Comparison of ENCODE assay signal across 8 cellular contexts in the genomic region with DNA sequence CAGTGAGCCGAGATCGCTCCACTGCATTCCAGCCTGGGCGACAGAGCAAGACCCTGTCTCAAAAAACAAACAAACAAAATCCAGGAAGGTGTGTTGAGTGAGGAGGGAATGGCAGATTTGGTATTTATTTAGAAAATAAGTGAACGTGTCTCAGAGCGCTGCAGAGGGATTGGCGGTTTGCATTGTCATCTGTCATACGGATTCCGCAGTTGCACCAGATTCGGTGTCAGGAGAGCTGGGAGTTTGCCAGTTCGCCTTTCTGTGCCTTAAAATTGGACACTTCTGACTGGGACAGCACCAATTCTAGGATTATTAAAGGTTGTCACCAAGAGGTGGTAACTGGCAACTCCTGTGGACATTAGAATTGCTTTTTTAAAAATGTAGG. TPM values are rescaled to one million over a fixed set of nuclear protein-coding genes. Genes with fewer than 3 reads are reported as not detected.
A peak's percentile ranks its signal among the peaks of the same experiment; 100 is the strongest.
DNase-seq lines count a peak whose midpoint lies in the region; ATAC-seq, FAIRE-seq and TF ChIP-seq lines count a peak whose summit lies in the region.

No MANE protein-coding gene starts in this region.

- H3K9me3 ChIP-seq in Panc1 (ENCODE audit: control insufficient read depth, insufficient read depth, low read depth, low read length): no peaks in the 10 kb centered on the region
- H3K9me3 ChIP-seq in H1 (ENCODE audit: insufficient read depth in 2 of 2, low read depth in 1 of 2, low read length in 1 of 2): no peaks in the 10 kb centered on the region

- H3K79me1 ChIP-seq in H1 (ENCODE audit: low read depth, low read length): peaks cover 7% of the 10 kb centered on the region

- H2BK15ac ChIP-seq in H1 (ENCODE audit: low read length): no peak overlapping the region

- H3K56ac ChIP-seq in H1 (replicated peaks; ENCODE audit: insufficient read length, low read depth, low read length): no peak overlapping the region

- peak overlapping the region; percentile 75 to 79 for H3K4me2 ChIP-seq in H1 (ENCODE audit: insufficient read depth in 1 of 2, low read depth in 2 of 2, low read length in 2 of 2)

- H3K9ac ChIP-seq in H1 (replicated peaks in 1 of 4; ENCODE audit: extremely low read depth in 1 of 4, low read depth in 3 of 4, low read length in 3 of 4): peak overlapping the region in 2 of 4 experiments; percentile 63 to 77; a peak in 3 of 7 replicates

- H3K27ac ChIP-seq in Panc1 (ENCODE audit: low read length) (peak overlapping the region; percentile 91), H1 (ENCODE audit: low read depth, low read length) (no peak overlapping the region)

- H3K14ac ChIP-seq in H1 (ENCODE audit: insufficient read length): no peak overlapping the region

- H2BK120ac ChIP-seq in H1 (replicated peaks; ENCODE audit: low read depth, low read length): no peak overlapping the region

- ATAC-seq in Panc1: no peak
- no peak for ATAC-seq in HG03521 (IDR thresholded peaks at IDR 0.05; ENCODE audit: unreplicated experiment)
- no peak for ATAC-seq in HG03095 (IDR thresholded peaks at IDR 0.05; ENCODE audit: unreplicated experiment)

- H2AK5ac ChIP-seq in H1 (ENCODE audit: low read depth, low read length): no peak overlapping the region

- H3K18ac ChIP-seq in H1 (ENCODE audit: extremely low read depth, low read length): no peak overlapping the region

- POLR2A ChIA-PET in Panc1 (lab: Charles Lee) (interaction anchor here (0.6 kb wide), 1 partner anchor 37 kb away, joined by 3 read pairs; no protein-coding TSS in a partner anchor), H1 (lab: Charles Lee; ENCODE audit: partially characterized antibody) (interaction anchor here (1.2 to 1.3 kb wide), 3 partner anchors 10 to 201 kb away, joined by 3 to 5 read pairs (median 4); a partner anchor contains a TSS), GM10248 (lab: Yijun Ruan, JAX) (no interaction called here)

- no TSS peak for BruUV-seq in Panc1 (replicated peaks; lab: Mats Ljungman, UMichigan)

- no peak overlapping the region for H3K4ac ChIP-seq in H1 (replicated peaks; ENCODE audit: insufficient read length, low read depth, low read length)

- H3K23ac ChIP-seq in H1 (ENCODE audit: insufficient read length): no peak overlapping the region

- no peak for TF ChIP-seq EP300 in H1 (IDR thresholded peaks at IDR 0.05; ENCODE audit: borderline replicate concordance in 1 of 2, low read depth in 2 of 2, low read length in 2 of 2)

- no peak overlapping the region for H4K8ac ChIP-seq in H1 (ENCODE audit: extremely low read depth, insufficient read depth, low read length)

- H3K79me2 ChIP-seq in H1 (ENCODE audit: control insufficient read depth in 1 of 2, insufficient read depth in 2 of 2, low read length in 2 of 2): peaks cover 6 to 35% of the 10 kb centered on the region in 2 experiments

- no peak for FAIRE-seq in H1 (lab: Jason Lieb, UNC)

- H2BK5ac ChIP-seq in H1 (ENCODE audit: low read depth, low read length): no peak overlapping the region

- H3K36me3 ChIP-seq in Panc1 (ENCODE audit: control insufficient read depth, insufficient read depth, low read length): peaks cover 20% of the 10 kb centered on the region
- peaks cover 5 to 25% (median 16%) of the 10 kb centered on the region in 4 experiments for H3K36me3 ChIP-seq in H1 (ENCODE audit: control insufficient read depth in 2 of 4, insufficient read depth in 4 of 4, low read length in 3 of 4)

- WGBS in H1 (ENCODE audit: extremely low coverage in 1 of 2, insufficient coverage in 1 of 2, insufficient read length in 1 of 2, insufficient replicate concordance in 2 of 2, low coverage in 1 of 2, low lambda C conversion rate in 2 of 2, missing lambda C conversion rate in 1 of 2), 2 experiments: 35% methylated on average over 10 of the region's 10 CpGs; no CpG with 5 or more reads in 1 of the 2 experiments

- no peak overlapping the region for H4K5ac ChIP-seq in H1 (ENCODE audit: insufficient read length, low read depth, low read length)

- in situ Hi-C loops in Panc1 (cut with HindIII; ENCODE audit: low pct_unique_long_range_greater_than_20kb, low sequenced_read_pairs): no loop called here

- no peak for TF ChIP-seq RAD21 in H1 (IDR thresholded peaks at IDR 0.05 in 1 of 2, conservative IDR thresholded peaks at IDR 0.05 in 1 of 2; ENCODE audit: low read depth in 2 of 2, low read length in 2 of 2)

- peaks cover 9% of the 10 kb centered on the region for H3K23me2 ChIP-seq in H1 (ENCODE audit: low read depth, low read length)

- no peak overlapping the region for H2AFZ ChIP-seq in H1 (ENCODE audit: low read length)

- H2BK12ac ChIP-seq in H1 (ENCODE audit: low read depth, low read length): no peak overlapping the region

- no peak overlapping the region for H2BK20ac ChIP-seq in H1 (ENCODE audit: low read length)

- CTCF ChIA-PET in Panc1 (lab: Charles Lee) (no interaction called here), H1 (lab: Charles Lee; ENCODE audit: partially characterized antibody) (interaction anchor here (1.2 to 1.7 kb wide), 2 partner anchors 24 to 316 kb away, joined by 4 to 7 read pairs; no protein-coding TSS in a partner anchor), GM10248 (lab: Yijun Ruan, JAX) (no interaction called here)

- H3K27me3 ChIP-seq in Panc1 (ENCODE audit: control insufficient read depth, insufficient read depth, low read length): no peaks in the 10 kb centered on the region; the same call in 1 of the 2 replicates
- no peaks in the 10 kb centered on the region for H3K27me3 ChIP-seq in H1 (replicated peaks in 1 of 4; ENCODE audit: control insufficient read depth in 3 of 4, extremely low read depth in 1 of 4, insufficient read depth in 3 of 4, low read length in 3 of 4)

- TF ChIP-seq CTCF in GM12865 (IDR thresholded peaks at IDR 0.05; ENCODE audit: insufficient read depth, low read depth, low read length, missing control alignments): no peak
- no peak for TF ChIP-seq CTCF in Panc1 (IDR thresholded peaks at IDR 0.05)
- TF ChIP-seq CTCF in H1 (IDR thresholded peaks at IDR 0.05; ENCODE audit: control extremely low read depth in 1 of 3, insufficient read depth in 1 of 3, low read depth in 1 of 3, low read length in 3 of 3): no peak
- no peak for TF ChIP-seq CTCF in GM10248 (IDR thresholded peaks at IDR 0.05; ENCODE audit: control extremely low read depth, extremely low read depth, low read depth, missing control alignments)

- peaks cover 0 to 12% of the 10 kb centered on the region in 2 experiments for H4K20me1 ChIP-seq in H1 (replicated peaks in 1 of 2; ENCODE audit: control insufficient read depth in 1 of 2, insufficient read depth in 2 of 2, low read length in 2 of 2)

- intact Hi-C loops in Panc1 (cut with micrococcal nuclease; ENCODE audit: unreplicated experiment): no loop called here

- H4K91ac ChIP-seq in H1 (replicated peaks; ENCODE audit: insufficient read length, low read length): no peak overlapping the region

- DNase-seq in GM12865 (ENCODE audit: low read depth) (no peak), Panc1 (ENCODE audit: low read depth, low spot score) (no peak), H1 (ENCODE audit: low read depth in 1 of 2, low spot score in 2 of 2) (no peak), myocyte (ENCODE audit: low read depth) (peak; percentile 49), GM10248 (ENCODE audit: extremely low spot score) (no peak)
- DNase-seq in activated effector memory CD4-positive, alpha-beta T cell treated with anti-CD3 and anti-CD28 coated beads, Interleukin-2, amount 50 U/mL, for 16 hours: no peak

- H3K4me3 ChIP-seq in GM12865 (ENCODE audit: low read depth, low read length): peak overlapping the region; percentile 60
- peak overlapping the region; percentile 76 to 94 for H3K4me3 ChIP-seq in Panc1 (ENCODE audit: low read depth in 2 of 2, low read length in 2 of 2)
- H3K4me3 ChIP-seq in H1 (ENCODE audit: extremely low read depth in 1 of 4, insufficient read depth in 2 of 4, low read depth in 3 of 4, low read length in 4 of 4): peak overlapping the region; percentile 74 to 91 (median 76)

- H3K4me1 ChIP-seq in Panc1 (ENCODE audit: control insufficient read depth, insufficient read depth, low read length): peaks cover 8% of the 10 kb centered on the region
- peaks cover 0 to 10% (median 2%) of the 10 kb centered on the region in 4 experiments; a peak in 2 of 7 replicates for H3K4me1 ChIP-seq in H1 (replicated peaks in 1 of 4; ENCODE audit: control insufficient read depth in 3 of 4, insufficient read depth in 4 of 4, low read length in 3 of 4)

- TF ChIP-seq POLR2A in H1 (IDR thresholded peaks at IDR 0.05; ENCODE audit: control extremely low read depth in 1 of 2, low read depth in 2 of 2, low read length in 2 of 2): no peak

TF ChIP-seq in H1, 55 proteins besides CTCF, POLR2A, EP300 and RAD21:
- 0 out of 2 replicates have a peak, but pooled peaks have one; percentile 20 for TF ChIP-seq TEAD4 (IDR thresholded peaks at IDR 0.05; ENCODE audit: low read depth, low read length)
- TF ChIP-seq, protein P1, sequence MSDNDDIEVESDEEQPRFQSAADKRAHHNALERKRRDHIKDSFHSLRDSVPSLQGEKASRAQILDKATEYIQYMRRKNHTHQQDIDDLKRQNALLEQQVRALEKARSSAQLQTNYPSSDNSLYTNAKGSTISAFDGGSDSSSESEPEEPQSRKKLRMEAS (IDR thresholded peaks at IDR 0.05): no peak

RNA-seq across cellular contexts. Expression of a gene that starts 0.9 kb away (rescaled TPM):
- 10.7 TPM for total RNA-seq in Panc1 (2021; ENCODE audit: unreplicated experiment)
- polyA plus RNA-seq in Panc1 (2012; ENCODE audit: insufficient read length): 5.6 TPM
- total RNA-seq in H1 (2021; fragmentation: NEBNext Ultra II Directional; extraction: Animal tissue kit (Norgen Biotek cat#: 25700)): 20.5 and 21.0 TPM in 2 replicates
- polyA plus RNA-seq in H1 (2011; rRNA removed): 4.3 and 7.7 TPM in 2 replicates
- polyA plus RNA-seq in H1 (2011; cell fraction: cytosol; rRNA removed): 8.7 TPM
- 4.2 TPM for polyA plus RNA-seq in H1 (2011; cell fraction: nucleus; rRNA removed)
- polyA plus RNA-seq in H1 (2012, experiment 1 of 2): 6.1 to 12.4 TPM (median 8.0 TPM) in 4 replicates
- polyA plus RNA-seq in H1 (2012, experiment 2 of 2): 1.2 TPM
- 14.7 TPM for polyA plus RNA-seq in H1 (2013, experiment 1 of 2)
- 14.0 TPM for polyA plus RNA-seq in H1 (2013, experiment 2 of 2)
- 5.6 and 5.7 TPM in 2 replicates for polyA minus RNA-seq in H1 (2011; rRNA and poly(A)+ RNA removed)
- polyA minus RNA-seq in H1 (2011; cell fraction: cytosol; rRNA and poly(A)+ RNA removed): 6.0 TPM
- 9.0 TPM for polyA minus RNA-seq in H1 (2011; cell fraction: nucleus; rRNA and poly(A)+ RNA removed)
- total RNA-seq in myocyte: 22.2 and 25.4 TPM in 2 replicates
- 5.9 TPM for polyA plus RNA-seq in myocyte (2012)

RNA-seq across cellular contexts. Expression of a gene that starts 49.4 kb away (rescaled TPM):
- total RNA-seq in Panc1 (2021; ENCODE audit: unreplicated experiment) (20.1 TPM), myocyte (7.8 and 13.1 TPM in 2 replicates)
- 9.9 TPM for polyA plus RNA-seq in Panc1 (2012; ENCODE audit: insufficient read length)
- 48.5 and 50.5 TPM in 2 replicates for total RNA-seq in H1 (2021; fragmentation: NEBNext Ultra II Directional; extraction: Animal tissue kit (Norgen Biotek cat#: 25700))
- 12.8 and 14.3 TPM in 2 replicates for polyA plus RNA-seq in H1 (2011; rRNA removed)
- 16.7 TPM for polyA plus RNA-seq in H1 (2011; cell fraction: cytosol; rRNA removed)
- 33.9 TPM for polyA plus RNA-seq in H1 (2011; cell fraction: nucleus; rRNA removed)
- 38.8 to 46.6 TPM (median 43.9 TPM) in 4 replicates for polyA plus RNA-seq in H1 (2012, experiment 1 of 2)
- 1.9 TPM for polyA plus RNA-seq in H1 (2012, experiment 2 of 2)
- polyA plus RNA-seq in H1 (2013, experiment 1 of 2): 33.7 TPM
- 28.2 TPM for polyA plus RNA-seq in H1 (2013, experiment 2 of 2)
- 35.1 and 42.8 TPM in 2 replicates for polyA minus RNA-seq in H1 (2011; rRNA and poly(A)+ RNA removed)
- polyA minus RNA-seq in H1 (2011; cell fraction: cytosol; rRNA and poly(A)+ RNA removed): 34.4 TPM
- polyA minus RNA-seq in H1 (2011; cell fraction: nucleus; rRNA and poly(A)+ RNA removed): 41.6 TPM
- 104 TPM for polyA plus RNA-seq in myocyte (2012)
